25 cellular contexts compared by ENCODE assay signal in the genomic region with DNA sequence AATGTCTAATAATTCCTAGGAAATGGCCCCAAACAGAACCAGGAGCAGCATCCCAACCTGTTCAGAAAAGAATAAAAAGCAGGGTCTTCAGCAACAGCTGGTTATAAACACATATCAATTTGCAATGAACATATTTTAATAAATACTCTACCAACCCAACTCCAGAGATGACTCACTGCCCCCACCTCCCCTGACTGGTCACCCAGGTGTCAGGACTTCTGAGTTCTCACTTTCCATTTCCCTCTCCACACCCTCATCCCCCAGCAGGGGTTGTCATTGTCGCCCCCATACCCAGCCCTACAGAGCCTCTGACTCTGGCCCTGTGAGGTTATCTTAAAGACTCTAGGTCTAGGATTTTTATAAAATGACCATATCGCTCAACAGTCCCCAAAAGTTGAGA. TPM values are rescaled to one million over a fixed set of nuclear protein-coding genes. Genes with fewer than 3 reads are reported as not detected.
A peak's percentile ranks its signal among the peaks of the same experiment; 100 is the strongest.
DNase-seq lines count a peak whose midpoint lies in the region; ATAC-seq and TF ChIP-seq lines count a peak whose summit lies in the region.
"Had no signal": no experiment of that assay in that cellular context is flagged by ENCODE, and none has a peak within 500 bp of the region (broad histone marks: within the 10 kb centered on the region; RNA-seq: fewer than 3 reads in every experiment).

No MANE protein-coding gene starts in this region.

- no peak overlapping the region for H3K27ac Mint-ChIP-seq in activated CD8-positive, alpha-beta T cell treated with anti-CD3 and anti-CD28 coated beads for 36 hours
- no peak overlapping the region for H3K27ac Mint-ChIP-seq in activated CD8-positive, alpha-beta T cell treated with anti-CD3 and anti-CD28 coated beads, Interleukin-2, amount 10 ng/mL, durations not matched to agents 7 days and 5 days
- H3K27ac Mint-ChIP-seq in GM23338 (peak overlapping the region; percentile 38; the same call in 1 of the 2 replicates), neural progenitor cell (no peak overlapping the region)
- H3K27ac Mint-ChIP-seq: CD8-positive, alpha-beta T cell had no signal

- H2AFZ ChIP-seq in GM23338 (0 out of 2 replicates have a peak overlapping the region, but pooled peaks have one; percentile 59), neural progenitor cell (replicated peaks) (peak overlapping the region; percentile 30)

- H3K4me2 ChIP-seq in GM23338 = no peak overlapping the region
- H3K4me2 ChIP-seq in neural progenitor cell = no peak overlapping the region
- H3K4me2 ChIP-seq: KMS-11, SK-N-SH had no signal

- H3K9me3 Mint-ChIP-seq in activated CD8-positive, alpha-beta T cell treated with anti-CD3 and anti-CD28 coated beads for 36 hours = peaks cover 2% of the 10 kb centered on the region
- H3K9me3 Mint-ChIP-seq in activated CD8-positive, alpha-beta T cell treated with anti-CD3 and anti-CD28 coated beads, Interleukin-2, amount 10 ng/mL, durations not matched to agents 7 days and 5 days (ENCODE audit: insufficient read depth) = no peaks in the 10 kb centered on the region
- H3K9me3 Mint-ChIP-seq in GM23338 (no peaks in the 10 kb centered on the region; the same call in 2 of the 3 replicates), neural progenitor cell (no peaks in the 10 kb centered on the region)

- TF ChIP-seq CTCF in activated CD8-positive, alpha-beta T cell treated with anti-CD3 and anti-CD28 coated beads for 36 hours (IDR thresholded peaks at IDR 0.05) = no peak
- TF ChIP-seq CTCF in GM23338 (conservative IDR thresholded peaks at IDR 0.05; ENCODE audit: low read depth in 2 of 2) = no peak
- TF ChIP-seq CTCF in neural progenitor cell (IDR thresholded peaks at IDR 0.05) = no peak

- DNase-seq in activated CD8-positive, alpha-beta T cell treated with anti-CD3 and anti-CD28 coated beads for 36 hours = no peak
- no peak for DNase-seq in activated CD8-positive, alpha-beta T cell treated with anti-CD3 and anti-CD28 coated beads, Interleukin-2, amount 10 ng/mL, durations not matched to agents 7 days and 5 days
- no peak for DNase-seq in GM23338 (ENCODE audit: low spot score)
- no peak for DNase-seq in neural progenitor cell (ENCODE audit: low spot score)
- DNase-seq in H4 (ENCODE audit: low spot score) = no peak
- DNase-seq in left lobe of liver (ENCODE audit: low spot score) = no peak
- DNase-seq: 8988T; C1 segment of cervical spinal cord; CD8-positive, alpha-beta T cell; DND-41; GOT3; IMR-90; NCI-H1092 treated with DMSO at 0.1 percent for 48 hours; NCI-H146; NCI-H2029 treated with DMSO at 0.1 percent for 48 hours; NCI-H226; NCI-H510A treated with DMSO at 0.1 percent for 48 hours; NCI-H774; SIG-M5; SK-N-SH had no signal

- peak; percentile 45 for ATAC-seq in activated CD8-positive, alpha-beta T cell treated with anti-CD3 and anti-CD28 coated beads for 36 hours
- no peak for ATAC-seq in activated CD8-positive, alpha-beta T cell treated with anti-CD3 and anti-CD28 coated beads, Interleukin-2, amount 10 ng/mL, durations not matched to agents 7 days and 5 days
- ATAC-seq in GM23338 (peak; percentile 22), HG03354 (IDR thresholded peaks at IDR 0.05; ENCODE audit: poor library complexity, severe bottlenecking, unreplicated experiment) (peak; percentile 68), left lobe of liver (no peak)
- ATAC-seq in activated CD4-positive, CD25-positive, alpha-beta regulatory T cell treated with anti-CD3 and anti-CD28 coated beads, Interleukin-2, amount 50 U/mL, for 24 hours = no peak
- ATAC-seq: CD8-positive, alpha-beta T cell; HCT116; Panc1 had no signal

- no peaks in the 10 kb centered on the region for H3K4me1 Mint-ChIP-seq in activated CD8-positive, alpha-beta T cell treated with anti-CD3 and anti-CD28 coated beads for 36 hours (ENCODE audit: low read depth)
- H3K4me1 Mint-ChIP-seq in activated CD8-positive, alpha-beta T cell treated with anti-CD3 and anti-CD28 coated beads, Interleukin-2, amount 10 ng/mL, durations not matched to agents 7 days and 5 days (ENCODE audit: low read depth) = no peaks in the 10 kb centered on the region
- H3K4me1 Mint-ChIP-seq in GM23338 = peaks cover 39% of the 10 kb centered on the region
- H3K4me1 Mint-ChIP-seq in neural progenitor cell = peaks cover 3% of the 10 kb centered on the region

- CTCF ChIA-PET in activated CD8-positive, alpha-beta T cell treated with anti-CD3 and anti-CD28 coated beads for 36 hours (lab: Charles Lee) = no interaction called here
- CTCF ChIA-PET in activated CD8-positive, alpha-beta T cell treated with anti-CD3 and anti-CD28 coated beads, Interleukin-2, amount 10 ng/mL, durations not matched to agents 7 days and 5 days (lab: Charles Lee) = no interaction called here

- intact Hi-C loops in activated CD8-positive, alpha-beta T cell treated with anti-CD3 and anti-CD28 coated beads for 36 hours (cut with micrococcal nuclease) = no loop called here

- H3K9me2 ChIP-seq in GM23338 (ENCODE audit: insufficient read depth) = no peaks in the 10 kb centered on the region
- H3K9me2 ChIP-seq: SK-N-SH had no signal

- H3F3A ChIP-seq in GM23338 (replicated peaks; ENCODE audit: low read depth) (no peaks in the 10 kb centered on the region), neural progenitor cell (ENCODE audit: low read depth) (peaks cover 13% of the 10 kb centered on the region)

- no peaks in the 10 kb centered on the region for H3K36me3 Mint-ChIP-seq in activated CD8-positive, alpha-beta T cell treated with anti-CD3 and anti-CD28 coated beads for 36 hours (ENCODE audit: low read depth)
- H3K36me3 Mint-ChIP-seq in activated CD8-positive, alpha-beta T cell treated with anti-CD3 and anti-CD28 coated beads, Interleukin-2, amount 10 ng/mL, durations not matched to agents 7 days and 5 days (ENCODE audit: low read depth) = no peaks in the 10 kb centered on the region
- no peaks in the 10 kb centered on the region; the same call in 2 of the 3 replicates for H3K36me3 Mint-ChIP-seq in GM23338 (ENCODE audit: low read depth)
- H3K36me3 Mint-ChIP-seq in neural progenitor cell = peaks cover 4% of the 10 kb centered on the region
- H3K36me3 Mint-ChIP-seq: CD8-positive, alpha-beta T cell had no signal

- H3K27me3 Mint-ChIP-seq in activated CD8-positive, alpha-beta T cell treated with anti-CD3 and anti-CD28 coated beads for 36 hours = no peaks in the 10 kb centered on the region
- H3K27me3 Mint-ChIP-seq in activated CD8-positive, alpha-beta T cell treated with anti-CD3 and anti-CD28 coated beads, Interleukin-2, amount 10 ng/mL, durations not matched to agents 7 days and 5 days (ENCODE audit: low read depth) = no peaks in the 10 kb centered on the region
- H3K27me3 Mint-ChIP-seq in GM23338 (ENCODE audit: insufficient read depth, low read depth, poor library complexity) = peaks cover 4% of the 10 kb centered on the region
- peaks cover 3% of the 10 kb centered on the region for H3K27me3 Mint-ChIP-seq in neural progenitor cell (ENCODE audit: insufficient read depth, low read depth)

- H3K4me3 ChIP-seq in GM23338 (no peak overlapping the region), neural progenitor cell (no peak overlapping the region)

- H3K9me3 ChIP-seq in neural progenitor cell (ENCODE audit: low read depth) = peaks cover 5% of the 10 kb centered on the region
- H3K9me3 ChIP-seq: SK-N-SH had no signal

- H3K79me2 ChIP-seq in GM23338 (replicated peaks; ENCODE audit: insufficient read depth) (no peaks in the 10 kb centered on the region), neural progenitor cell (ENCODE audit: low read depth) (no peaks in the 10 kb centered on the region)

- no peak overlapping the region for H3K4me3 Mint-ChIP-seq in activated CD8-positive, alpha-beta T cell treated with anti-CD3 and anti-CD28 coated beads for 36 hours
- H3K4me3 Mint-ChIP-seq in activated CD8-positive, alpha-beta T cell treated with anti-CD3 and anti-CD28 coated beads, Interleukin-2, amount 10 ng/mL, durations not matched to agents 7 days and 5 days = no peak overlapping the region
- H3K4me3 Mint-ChIP-seq in GM23338 (no peak overlapping the region), neural progenitor cell (no peak overlapping the region)
- H3K4me3 Mint-ChIP-seq: CD8-positive, alpha-beta T cell had no signal

- no peak overlapping the region for H3K9ac ChIP-seq in neural progenitor cell
- H3K9ac ChIP-seq: KMS-11, SK-N-SH had no signal

- H4K20me1 ChIP-seq in GM23338 (replicated peaks; ENCODE audit: insufficient read depth) (no peaks in the 10 kb centered on the region), neural progenitor cell (ENCODE audit: low read depth) (no peaks in the 10 kb centered on the region)

- no peak overlapping the region for H3K27ac ChIP-seq in GM23338 (ENCODE audit: low read depth)
- H3K27ac ChIP-seq in neural progenitor cell = no peak overlapping the region
- H3K27ac ChIP-seq: KMS-11 had no signal

- no peaks in the 10 kb centered on the region for H3K36me3 ChIP-seq in GM23338 (ENCODE audit: insufficient read depth)
- H3K36me3 ChIP-seq in neural progenitor cell = peaks cover 6% of the 10 kb centered on the region

- POLR2A ChIA-PET in activated CD8-positive, alpha-beta T cell treated with anti-CD3 and anti-CD28 coated beads for 36 hours (lab: Charles Lee) = no interaction called here
- POLR2A ChIA-PET in activated CD8-positive, alpha-beta T cell treated with anti-CD3 and anti-CD28 coated beads, Interleukin-2, amount 10 ng/mL, durations not matched to agents 7 days and 5 days (lab: Charles Lee) = interaction anchor here (0.6 kb wide), 1 partner anchor 56 kb away, joined by 4 read pairs; no protein-coding TSS in a partner anchor

- H3K27me3 ChIP-seq in GM23338 (ENCODE audit: insufficient read depth) = no peaks in the 10 kb centered on the region
- H3K27me3 ChIP-seq in neural progenitor cell = no peaks in the 10 kb centered on the region

- H3K4me1 ChIP-seq in GM23338 (ENCODE audit: insufficient read depth) (peaks cover 15% of the 10 kb centered on the region; the same call in 1 of the 2 replicates), neural progenitor cell (peaks cover 25% of the 10 kb centered on the region)

TF ChIP-seq in GM23338, 12 proteins besides CTCF, POLR2A, EP300 and RAD21 (continues in another document):
- TF ChIP-seq STAT1 (IDR thresholded peaks at IDR 0.05; ENCODE audit: unreplicated experiment) (no peak), CREB1 (CRISPR knock-in tag; IDR thresholded peaks at IDR 0.05; ENCODE audit: low read depth) (no peak), EZH2 (IDR thresholded peaks at IDR 0.05; ENCODE audit: low read depth, unreplicated experiment) (no peak)

RNA-seq across cellular contexts. Expression of gene SERPINE3, which starts 6.9 kb away (rescaled TPM):
- total RNA-seq in activated CD8-positive, alpha-beta T cell treated with anti-CD3 and anti-CD28 coated beads for 36 hours = not detected
- not detected for total RNA-seq in activated CD8-positive, alpha-beta T cell treated with anti-CD3 and anti-CD28 coated beads, Interleukin-2, amount 10 ng/mL, durations not matched to agents 7 days and 5 days
- total RNA-seq in GM23338 (2014; rRNA removed; shearing (Covaris generic)) = 0.08 and 0.17 TPM in 2 replicates
- 0.31 and 0.35 TPM in 2 replicates for polyA plus RNA-seq in GM23338 (2016; fragmentation: Nextera tagmentation; extraction: Ambion mirVana)
- total RNA-seq in neural progenitor cell (ENCODE audit: low replicate concordance) (0.40 and 0.47 TPM in 2 replicates), left lobe of liver (not detected)
- total RNA-seq in H4 (2014; rRNA removed; shearing (Covaris generic)) = not detected in 2 replicates
- total RNA-seq: CD8-positive, alpha-beta T cell; IMR-90 had no signal
- polyA plus RNA-seq: IMR-90, SK-N-SH had no signal

Comparison
In these comparisons a context has a peak if more than half of its experiments do, and no peak if none do; other contexts are left out.
1. ATAC-seq: peak in activated CD8-positive, alpha-beta T cell treated with anti-CD3 and anti-CD28 coated beads for 36 hours (single experiment), GM23338 (single experiment) and HG03354 (single experiment); none in activated CD8-positive, alpha-beta T cell treated with anti-CD3 and anti-CD28 coated beads, Interleukin-2, amount 10 ng/mL, durations not matched to agents 7 days and 5 days (single experiment), activated CD4-positive, CD25-positive, alpha-beta regulatory T cell treated with anti-CD3 and anti-CD28 coated beads, Interleukin-2, amount 50 U/mL, for 24 hours (0 of 2) and left lobe of liver (single experiment).